In the genomic region with DNA sequence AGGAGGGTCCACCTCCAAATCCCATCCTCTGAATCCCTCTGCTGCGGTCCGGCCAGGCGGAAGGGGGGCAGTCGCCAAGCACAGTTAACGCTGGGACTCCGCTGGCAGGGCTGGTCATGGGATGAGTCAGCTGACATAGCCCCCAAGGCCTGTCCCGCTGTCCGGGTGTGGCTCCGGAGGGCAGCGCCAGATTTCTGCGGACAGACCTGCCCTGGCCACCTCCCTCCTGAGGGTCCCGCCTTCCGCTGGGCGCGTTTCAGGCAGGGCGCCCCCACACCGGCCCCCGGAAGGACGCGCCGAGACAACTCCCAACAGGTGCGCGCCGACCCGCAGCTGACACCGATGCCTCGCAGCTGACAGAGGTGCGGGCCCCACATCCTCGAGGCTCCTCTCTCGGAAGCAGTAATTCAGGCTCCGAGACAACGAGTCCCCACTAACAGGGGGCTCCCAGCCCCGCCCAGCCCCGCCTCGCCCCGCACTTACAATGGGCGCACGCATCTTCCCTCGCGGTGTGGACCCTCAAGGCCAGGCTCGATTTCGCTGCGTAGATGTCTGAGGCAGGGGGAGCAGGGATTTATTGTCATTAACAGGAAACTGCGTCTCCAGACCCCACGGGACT, we compare ENCODE assay signal across 8 cellular contexts. TPM values are rescaled to one million over a fixed set of nuclear protein-coding genes. Genes with fewer than 3 reads are reported as not detected.
DNase-seq lines count a peak whose midpoint lies in the region; ATAC-seq and TF ChIP-seq lines count a peak whose summit lies in the region.

No MANE protein-coding gene starts in this region.

- no peaks in the 10 kb centered on the region for H3K9me3 ChIP-seq in CD4-positive, alpha-beta memory T cell (ENCODE audit: control insufficient read depth in 1 of 2, low read length in 2 of 2)
- H3K9me3 ChIP-seq in liver (ENCODE audit: control insufficient read depth in 4 of 4, low read length in 3 of 4): no peaks in the 10 kb centered on the region

- H3K9me3 Mint-ChIP-seq in CD4-positive, alpha-beta memory T cell: no peaks in the 10 kb centered on the region
- H3K9me3 Mint-ChIP-seq in dendritic cell treated with granulocyte-macrophage colony-stimulating factor and Interleukin-4, amounts not matched to agents 40 ng/mL and 50 ng/mL, for 4 days: no peaks in the 10 kb centered on the region

- no peaks in the 10 kb centered on the region for H3K27me3 ChIP-seq in CD4-positive, alpha-beta memory T cell (ENCODE audit: insufficient read depth, low read length)
- H3K27me3 ChIP-seq in liver (ENCODE audit: control insufficient read depth in 4 of 4, insufficient read depth in 4 of 4, low read length in 3 of 4): no peaks in the 10 kb centered on the region

- no peaks in the 10 kb centered on the region for H3K27me3 Mint-ChIP-seq in CD4-positive, alpha-beta memory T cell
- peaks cover 30% of the 10 kb centered on the region for H3K27me3 Mint-ChIP-seq in dendritic cell treated with granulocyte-macrophage colony-stimulating factor and Interleukin-4, amounts not matched to agents 40 ng/mL and 50 ng/mL, for 4 days

- no peaks in the 10 kb centered on the region for H3K36me3 ChIP-seq in CD4-positive, alpha-beta memory T cell (ENCODE audit: insufficient read depth, low read length)
- H3K36me3 ChIP-seq in liver (ENCODE audit: control insufficient read depth in 4 of 4, insufficient read depth in 3 of 4, low read depth in 1 of 4, low read length in 3 of 4): no peaks in the 10 kb centered on the region

- no peak for TF ChIP-seq RAD21 in liver (IDR thresholded peaks at IDR 0.05)

- no peaks in the 10 kb centered on the region for H3K4me1 ChIP-seq in CD4-positive, alpha-beta memory T cell (ENCODE audit: insufficient read depth, low read length)
- H3K4me1 ChIP-seq in liver (ENCODE audit: control insufficient read depth in 4 of 4, insufficient read depth in 4 of 4, low read length in 3 of 4): peaks cover 2 to 34% (median 28%) of the 10 kb centered on the region in 4 donors

- no peaks in the 10 kb centered on the region for H3K36me3 Mint-ChIP-seq in CD4-positive, alpha-beta memory T cell
- peaks cover 6% of the 10 kb centered on the region for H3K36me3 Mint-ChIP-seq in dendritic cell treated with granulocyte-macrophage colony-stimulating factor and Interleukin-4, amounts not matched to agents 40 ng/mL and 50 ng/mL, for 4 days (ENCODE audit: low read depth)

- intact Hi-C loops in CD4-positive, alpha-beta memory T cell (cut with micrococcal nuclease): loop anchor here (1.0 to 5.0 kb wide), 3 partner anchors 41 to 76 kb away; partner anchors contain the start of genes ATL3 and PLAAT4
- intact Hi-C loops in dendritic cell treated with granulocyte-macrophage colony-stimulating factor and Interleukin-4, amounts not matched to agents 40 ng/mL and 50 ng/mL, for 4 days (cut with micrococcal nuclease): no loop called here

- peak overlapping the region; percentile 86 to 91 (median 88) for H3K4me3 Mint-ChIP-seq in CD4-positive, alpha-beta memory T cell
- H3K4me3 Mint-ChIP-seq in dendritic cell treated with granulocyte-macrophage colony-stimulating factor and Interleukin-4, amounts not matched to agents 40 ng/mL and 50 ng/mL, for 4 days: peak overlapping the region; percentile 78

- peak overlapping the region; percentile 47 for H3K27ac ChIP-seq in CD4-positive, alpha-beta memory T cell (ENCODE audit: low read depth, low read length)
- peak overlapping the region; percentile 94 to 97 for H3K27ac ChIP-seq in liver (ENCODE audit: low read depth in 1 of 2, low read length in 2 of 2)

- ATAC-seq in HG02885 (IDR thresholded peaks at IDR 0.05; ENCODE audit: poor library complexity, unreplicated experiment): peak; percentile 40
- ATAC-seq in GM18861 (IDR thresholded peaks at IDR 0.05; ENCODE audit: unreplicated experiment): no peak

- peak overlapping the region; percentile 73 to 88 (median 80) for H3K27ac Mint-ChIP-seq in CD4-positive, alpha-beta memory T cell
- peak overlapping the region; percentile 70 for H3K27ac Mint-ChIP-seq in dendritic cell treated with granulocyte-macrophage colony-stimulating factor and Interleukin-4, amounts not matched to agents 40 ng/mL and 50 ng/mL, for 4 days

- peaks cover 9 to 33% (median 23%) of the 10 kb centered on the region in 4 donors for H3K4me1 Mint-ChIP-seq in CD4-positive, alpha-beta memory T cell
- H3K4me1 Mint-ChIP-seq in dendritic cell treated with granulocyte-macrophage colony-stimulating factor and Interleukin-4, amounts not matched to agents 40 ng/mL and 50 ng/mL, for 4 days (ENCODE audit: low read depth): peaks cover 52% of the 10 kb centered on the region

- peak overlapping the region; percentile 47 to 67 for H3K4me3 ChIP-seq in CD4-positive, alpha-beta memory T cell (ENCODE audit: low read length in 2 of 2)
- H3K4me3 ChIP-seq in liver (ENCODE audit: low read depth in 1 of 3, low read length in 3 of 3): peak overlapping the region; percentile 61 to 95 (median 78)

- TF ChIP-seq CTCF in liver (IDR thresholded peaks at IDR 0.05; ENCODE audit: low read depth, low read length, missing input control): no peak

- DNase-seq in CD4-positive, alpha-beta memory T cell: peak; percentile 32 to 60 (median 43)
- DNase-seq in activated CD4-positive, alpha-beta T cell treated with anti-CD3 and anti-CD28 coated beads for 1 hour: peak; percentile 14
- peak; percentile 16 for DNase-seq in stimulated activated CD4-positive, alpha-beta T cell treated with anti-CD3 and anti-CD28 coated beads, Interleukin-4, amount 100 ng/mL, for 24 hours
- DNase-seq in MV-4-11 (lab: John Stamatoyannopoulos, UW): no peak

- CTCF ChIA-PET in CD4-positive, alpha-beta memory T cell (lab: Charles Lee; ENCODE audit: partially characterized antibody): interaction anchor here (1.3 kb wide), 1 partner anchor 134 kb away, joined by 6 read pairs; no protein-coding TSS in a partner anchor

- peak overlapping the region; percentile 77 to 89 for H3K9ac ChIP-seq in liver (ENCODE audit: low read depth in 1 of 2, low read length in 2 of 2)

- WGBS in liver: 1% methylated on average over 45 of the region's 45 CpGs

- POLR2A ChIA-PET in CD4-positive, alpha-beta memory T cell (lab: Charles Lee; ENCODE audit: partially characterized antibody): interaction anchor here (0.8 to 3.5 kb wide), 9 partner anchors 9 to 123 kb away, joined by 3 to 8 read pairs (median 3); partner anchors contain the start of genes PLAAT4 and PLAAT5

TF ChIP-seq in liver, 16 proteins besides CTCF, POLR2A, EP300 and RAD21:
- TF ChIP-seq REST (IDR thresholded peaks at IDR 0.05) (no peak), EGR1 (IDR thresholded peaks at IDR 0.05; ENCODE audit: low read depth in 2 of 2) (no peak), TAF1 (conservative IDR thresholded peaks at IDR 0.05) (no peak), MAX (IDR thresholded peaks at IDR 0.05) (no peak), RXRA (IDR thresholded peaks at IDR 0.05) (no peak)

RNA-seq across cellular contexts. Expression of gene PLAAT3, which starts 0.6 kb away (rescaled TPM):
- total RNA-seq in CD4-positive, alpha-beta memory T cell: 1 to 10 TPM; 3.6 to 4.7 TPM
- polyA plus RNA-seq in CD4-positive, alpha-beta memory T cell: 1 to 10 TPM; 7.4 to 9.2 TPM
- 10 to 100 TPM; 13.4 to 18.9 TPM for total RNA-seq in liver
- polyA plus RNA-seq in liver: 10 to 100 TPM; 89.6 to 90.1 TPM

RNA-seq across cellular contexts. Expression of gene PLAAT2, which starts 50.4 kb away (rescaled TPM):
- not detected for total RNA-seq in CD4-positive, alpha-beta memory T cell
- polyA plus RNA-seq in CD4-positive, alpha-beta memory T cell: under 1 TPM in 1 of 2 donors, not detected in 1; 0.48 TPM
- total RNA-seq in liver: not detected
- polyA plus RNA-seq in liver: under 1 TPM; 0.32 to 0.44 TPM

RNA-seq across cellular contexts. Expression of gene ATL3, which starts 57.5 kb away (rescaled TPM):
- total RNA-seq in CD4-positive, alpha-beta memory T cell: 10 to 100 TPM; 40.4 to 43.3 TPM
- 10 to 100 TPM; 22.2 to 29.3 TPM for polyA plus RNA-seq in CD4-positive, alpha-beta memory T cell
- 10 to 100 TPM; 24.5 to 33.6 TPM for total RNA-seq in liver
- polyA plus RNA-seq in liver: 1 to 10 TPM; 5.9 to 7.9 TPM
